ENCODE assay signal across 8 cellular contexts in the genomic region with DNA sequence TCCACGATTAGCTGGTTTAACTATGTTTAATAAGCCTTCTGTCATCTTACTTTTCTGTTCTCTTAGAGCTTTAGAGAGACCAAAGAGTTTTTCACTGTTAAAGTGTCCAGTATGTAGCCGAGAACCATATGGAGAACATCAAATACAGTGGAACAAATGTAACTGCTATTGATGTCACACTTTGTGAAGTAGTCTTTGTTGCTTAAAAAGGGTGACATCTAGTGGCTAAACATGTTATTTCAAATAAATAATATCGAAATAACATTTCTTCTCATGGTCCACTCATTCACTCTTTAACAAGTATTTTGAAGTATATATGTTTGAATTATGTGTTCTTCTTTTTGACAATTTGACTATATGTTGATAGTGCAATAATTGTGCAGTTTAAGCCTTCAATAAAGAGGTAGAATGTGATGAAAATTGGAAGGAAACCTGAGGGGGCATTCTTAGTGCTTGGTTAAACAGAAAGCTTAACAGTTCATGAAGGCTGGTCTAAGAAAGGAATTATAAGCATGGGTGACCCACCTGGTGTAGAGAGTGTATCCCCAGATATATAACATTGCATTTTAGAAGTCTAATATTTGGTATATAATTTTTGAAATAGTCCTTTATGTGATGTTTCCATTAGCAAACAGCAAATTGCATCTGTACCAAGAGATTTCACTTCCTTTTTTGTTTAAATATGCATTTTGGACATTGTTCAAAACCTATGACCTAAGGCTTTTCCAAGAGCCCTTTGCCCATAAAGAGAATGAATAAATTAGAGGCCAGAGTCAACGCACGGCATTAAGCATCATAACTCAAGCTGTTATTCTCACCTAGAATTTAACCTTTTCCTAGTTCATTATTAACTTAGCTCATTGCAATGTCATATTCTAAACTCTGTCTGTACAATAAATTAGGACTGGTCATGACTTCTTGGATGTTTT.
DNase-seq lines count a peak whose midpoint lies in the region; ATAC-seq, FAIRE-seq and TF ChIP-seq lines count a peak whose summit lies in the region.

No MANE protein-coding gene starts in this region.

- no peaks in the 10 kb centered on the region for H3K27me3 Mint-ChIP-seq in stimulated activated memory B cell treated with anti-CD40 and anti-IgM and Interleukin-4, amounts not matched to agents 10 μg/mL and 1 μg/mL and 100 μg/mL, for 72 hours

- H2BK5ac ChIP-seq in mesendoderm (ENCODE audit: low read length) = no peak overlapping the region

- H3K36me3 ChIP-seq in bronchial epithelial cell (ENCODE audit: control insufficient read depth, insufficient read depth, low read length) (no peaks in the 10 kb centered on the region), mesendoderm (ENCODE audit: control insufficient read depth, insufficient read depth, low read length) (no peaks in the 10 kb centered on the region)

- H3K18ac ChIP-seq in mesendoderm (ENCODE audit: low read length) = no peak overlapping the region

- H3K79me1 ChIP-seq in mesendoderm (ENCODE audit: low read length) = no peaks in the 10 kb centered on the region

- H3K27ac ChIP-seq in mesendoderm (ENCODE audit: low read depth, low read length) = no peak overlapping the region

- FAIRE-seq in bronchial epithelial cell (lab: Jason Lieb, UNC) = no peak

- H3K4ac ChIP-seq in mesendoderm (ENCODE audit: low read depth, low read length) = no peak overlapping the region

- no peak overlapping the region for H3K27ac Mint-ChIP-seq in stimulated activated memory B cell treated with anti-CD40 and anti-IgM and Interleukin-4, amounts not matched to agents 10 μg/mL and 1 μg/mL and 100 μg/mL, for 72 hours

- H3K23ac ChIP-seq in mesendoderm (ENCODE audit: low read length) = no peak overlapping the region

- H3K79me2 ChIP-seq in mesendoderm (ENCODE audit: control insufficient read depth, insufficient read depth, low read length) = no peaks in the 10 kb centered on the region

- no peak overlapping the region for H3K56ac ChIP-seq in mesendoderm (ENCODE audit: low read length)

- peak; percentile 34 for DNase-seq in AG20443 (ENCODE audit: low spot score)
- DNase-seq in NCI-H2196 treated with DMSO at 0.1 percent for 48 hours (lab: John Stamatoyannopoulos, UW; ENCODE audit: unreplicated experiment) = peak; percentile 4
- peak; percentile 54 for DNase-seq in bronchial epithelial cell (ENCODE audit: low read depth)
- peak; percentile 45 for DNase-seq in mesendoderm
- DNase-seq in occipital lobe (lab: John Stamatoyannopoulos, UW) = no peak

- no peak overlapping the region for H2BK120ac ChIP-seq in mesendoderm (ENCODE audit: low read depth, low read length)

- ATAC-seq in GM18502 (IDR thresholded peaks at IDR 0.05; ENCODE audit: poor library complexity, unreplicated experiment) = peak; percentile 81
- peak; percentile 82 for ATAC-seq in HG02885 (IDR thresholded peaks at IDR 0.05; ENCODE audit: poor library complexity, unreplicated experiment)
- no peak for ATAC-seq in stimulated activated memory B cell treated with anti-CD40 and anti-IgM and Interleukin-4, amounts not matched to agents 10 μg/mL and 1 μg/mL and 100 μg/mL, for 72 hours

- no peak overlapping the region for H3K4me2 ChIP-seq in mesendoderm (ENCODE audit: low read length)

- peaks cover 18% of the 10 kb centered on the region for H3K36me3 Mint-ChIP-seq in stimulated activated memory B cell treated with anti-CD40 and anti-IgM and Interleukin-4, amounts not matched to agents 10 μg/mL and 1 μg/mL and 100 μg/mL, for 72 hours

- no CpG with 5 or more reads among the region's 5 CpGs for WGBS in mesendoderm (ENCODE audit: extremely low coverage, insufficient coverage, low lambda C conversion rate)

- H3K9ac ChIP-seq in mesendoderm (ENCODE audit: low read length) = no peak overlapping the region

- H3K4me1 ChIP-seq in mesendoderm (ENCODE audit: control insufficient read depth, low read depth, low read length) = no peaks in the 10 kb centered on the region

- H4K5ac ChIP-seq in mesendoderm (ENCODE audit: low read length) = no peak overlapping the region

- H3K4me3 ChIP-seq in bronchial epithelial cell (ENCODE audit: low read depth, low read length) (no peak overlapping the region), mesendoderm (ENCODE audit: low read length) (no peak overlapping the region)

- peak; percentile 34 for TF ChIP-seq CTCF in bronchial epithelial cell (IDR thresholded peaks at IDR 0.05; ENCODE audit: insufficient read depth, low read length, severe bottlenecking)

- H2AK5ac ChIP-seq in mesendoderm (ENCODE audit: low read length) = no peak overlapping the region

- no peak overlapping the region for H2BK15ac ChIP-seq in mesendoderm (replicated peaks; ENCODE audit: low read depth)

- no peaks in the 10 kb centered on the region for H3K27me3 ChIP-seq in bronchial epithelial cell (ENCODE audit: control insufficient read depth, insufficient read depth, low read length)
- H3K27me3 ChIP-seq in mesendoderm (ENCODE audit: insufficient read depth, low read length, poor library complexity) = no peaks in the 10 kb centered on the region

- H3K4me3 Mint-ChIP-seq in stimulated activated memory B cell treated with anti-CD40 and anti-IgM and Interleukin-4, amounts not matched to agents 10 μg/mL and 1 μg/mL and 100 μg/mL, for 72 hours = no peak overlapping the region

- H3K4me1 Mint-ChIP-seq in stimulated activated memory B cell treated with anti-CD40 and anti-IgM and Interleukin-4, amounts not matched to agents 10 μg/mL and 1 μg/mL and 100 μg/mL, for 72 hours = peaks cover 16% of the 10 kb centered on the region

- H3K9me3 Mint-ChIP-seq in stimulated activated memory B cell treated with anti-CD40 and anti-IgM and Interleukin-4, amounts not matched to agents 10 μg/mL and 1 μg/mL and 100 μg/mL, for 72 hours = no peaks in the 10 kb centered on the region

- no peak overlapping the region for H4K8ac ChIP-seq in mesendoderm (ENCODE audit: low read depth, low read length)
